In the genomic region with DNA sequence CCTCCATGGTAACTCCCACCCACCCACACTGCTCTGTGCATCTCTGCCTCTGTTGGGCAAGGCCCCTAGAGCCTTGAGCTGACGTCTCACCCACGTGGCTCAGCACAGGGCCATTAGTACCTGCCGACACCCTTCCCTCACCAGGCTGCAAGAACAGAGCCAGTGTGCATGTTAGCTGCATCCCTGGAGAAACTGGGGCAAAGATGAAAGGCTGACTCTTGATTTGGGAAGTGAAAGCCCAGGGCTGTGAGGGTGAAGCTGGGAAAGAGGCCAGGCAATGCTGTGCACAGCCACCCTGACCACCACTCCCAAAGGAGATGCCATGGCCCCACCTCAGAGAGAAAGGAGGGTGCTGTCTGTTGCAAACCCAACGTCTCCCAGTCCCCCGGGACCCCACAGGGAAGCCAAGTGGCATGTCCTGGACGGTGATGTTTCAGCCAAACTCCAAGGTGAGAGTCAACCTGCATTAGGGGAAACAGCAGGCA, we compare ENCODE assay signal across 13 cellular contexts. TPM values are rescaled to one million over a fixed set of nuclear protein-coding genes. Genes with fewer than 3 reads are reported as not detected.
DNase-seq lines count a peak whose midpoint lies in the region; ATAC-seq, FAIRE-seq and TF ChIP-seq lines count a peak whose summit lies in the region.
"Had no signal": no experiment of that assay in that cellular context is flagged by ENCODE, and none has a peak within 500 bp of the region (broad histone marks: within the 10 kb centered on the region; RNA-seq: fewer than 3 reads in every experiment).

No MANE protein-coding gene starts in this region.

- ATAC-seq in IMR-90 (ENCODE audit: low read depth) (no peak), GM19395 (IDR thresholded peaks at IDR 0.05; ENCODE audit: unreplicated experiment) (no peak)

- peak overlapping the region; percentile 72 for H3K56ac ChIP-seq in IMR-90 (ENCODE audit: extremely low read depth, insufficient read depth, low read length)

- H2BK20ac ChIP-seq in IMR-90 (ENCODE audit: low read depth, low read length), result peak overlapping the region; percentile 88

- intact Hi-C loops in IMR-90 (cut with micrococcal nuclease) (no loop called here), mammary epithelial cell (cut with micrococcal nuclease) (no loop called here)

- H3K27ac Mint-ChIP-seq in neural crest cell (ENCODE audit: unreplicated experiment), result peak overlapping the region; percentile 70

- peaks cover 26% of the 10 kb centered on the region for H3K9me1 ChIP-seq in IMR-90 (ENCODE audit: insufficient read depth, low read length)

- no peaks in the 10 kb centered on the region for H3K27me3 Mint-ChIP-seq in neural crest cell (ENCODE audit: low read depth)

- no peaks in the 10 kb centered on the region for H3K36me3 Mint-ChIP-seq in neural crest cell (ENCODE audit: low read depth)

- H3K4ac ChIP-seq in IMR-90 (ENCODE audit: low read depth, low read length), result peak overlapping the region; percentile 94

- H2AK5ac ChIP-seq in IMR-90 (ENCODE audit: low read depth, low read length), result peak overlapping the region; percentile 97

- H3K4me1 Mint-ChIP-seq in neural crest cell, result peaks cover 30% of the 10 kb centered on the region

- H3K9me3 ChIP-seq in BLaER1 (no peaks in the 10 kb centered on the region), IMR-90 (ENCODE audit: control insufficient read depth, insufficient read depth, low read length) (no peaks in the 10 kb centered on the region), mammary epithelial cell (replicated peaks; ENCODE audit: insufficient read depth, low read length) (no peaks in the 10 kb centered on the region)
- H3K9me3 ChIP-seq: thoracic aorta had no signal

- peak overlapping the region; percentile 95 for H2BK120ac ChIP-seq in IMR-90 (ENCODE audit: low read depth, low read length)

- FAIRE-seq in H54 (lab: Jason Lieb, UNC), result no peak

- H4K20me1 ChIP-seq in BLaER1 (no peaks in the 10 kb centered on the region), IMR-90 (ENCODE audit: insufficient read depth, low read length) (no peaks in the 10 kb centered on the region), mammary epithelial cell (ENCODE audit: insufficient read depth, low read length) (no peaks in the 10 kb centered on the region)

- BruUV-seq in IMR-90 (replicated peaks; lab: Mats Ljungman, UMichigan) (no TSS peak), mammary epithelial cell (replicated peaks; lab: Mats Ljungman, UMichigan) (TSS peak; percentile 49)

- no peak for TF ChIP-seq CTCF in IMR-90 (conservative IDR thresholded peaks at IDR 0.05; ENCODE audit: low read depth, low read length)
- no peak for TF ChIP-seq CTCF in mammary epithelial cell (conservative IDR thresholded peaks at IDR 0.05 in 1 of 2, IDR thresholded peaks at IDR 0.05 in 1 of 2; ENCODE audit: extremely low read depth in 1 of 2, insufficient read depth in 1 of 2, low read depth in 1 of 2, low read length in 2 of 2)
- no peak for TF ChIP-seq CTCF in neural crest cell (conservative IDR thresholded peaks at IDR 0.05)

- H3K36me3 ChIP-seq in BLaER1 (no peaks in the 10 kb centered on the region), IMR-90 (ENCODE audit: control insufficient read depth, insufficient read depth, low read length) (no peaks in the 10 kb centered on the region), mammary epithelial cell (ENCODE audit: insufficient read depth, low read length) (no peaks in the 10 kb centered on the region)
- H3K36me3 ChIP-seq: thoracic aorta had no signal

- H3K79me2 ChIP-seq in mammary epithelial cell (ENCODE audit: insufficient read depth, low read length), result no peaks in the 10 kb centered on the region

- peak overlapping the region; percentile 3 for H3K18ac ChIP-seq in IMR-90 (ENCODE audit: low read depth, low read length)

- peak overlapping the region; percentile 93 for H3K14ac ChIP-seq in IMR-90 (replicated peaks; ENCODE audit: low read depth, low read length)

- DNase-seq in IMR-90 (no peak), mammary epithelial cell (no peak), neural crest cell (ENCODE audit: low read depth, low spot score) (no peak), NCI-H748 (lab: John Stamatoyannopoulos, UW; ENCODE audit: unreplicated experiment) (no peak), KG1 (lab: John Stamatoyannopoulos, UW) (no peak), H54 (ENCODE audit: insufficient read length, low spot score) (no peak)
- DNase-seq: activated CD4-positive, alpha-beta T cell treated with anti-CD3 and anti-CD28 coated beads for 1 hour; activated gamma-delta T cell; nephron progenitor cell; stimulated activated CD4-positive, alpha-beta T cell treated with anti-CD3 and anti-CD28 coated beads, Interleukin-4, amount 100 ng/mL, for 1 hour had no signal

- H3K4me1 ChIP-seq in BLaER1, result peaks cover 55% of the 10 kb centered on the region
- H3K4me1 ChIP-seq in IMR-90 (ENCODE audit: control insufficient read depth, insufficient read depth, low read length), result peaks cover 31% of the 10 kb centered on the region
- peaks cover 52% of the 10 kb centered on the region for H3K4me1 ChIP-seq in mammary epithelial cell (ENCODE audit: insufficient read depth, low read length)

- no peak overlapping the region for H3K27ac ChIP-seq in BLaER1
- H3K27ac ChIP-seq in IMR-90 (ENCODE audit: insufficient read depth, low read length), result peak overlapping the region; percentile 72
- H3K27ac ChIP-seq in mammary epithelial cell (ENCODE audit: insufficient read depth, low read depth, low read length), result peak overlapping the region; percentile 46
- H3K27ac ChIP-seq: thoracic aorta had no signal

- H3K4me3 Mint-ChIP-seq in neural crest cell, result no peak overlapping the region
- H3K4me3 Mint-ChIP-seq: nephron progenitor cell had no signal

- dilution Hi-C loops in IMR-90 (cut with HindIII; ENCODE audit: low sequenced_read_pairs, unreplicated experiment) (no loop called here), mammary epithelial cell (cut with HindIII; ENCODE audit: low sequenced_read_pairs) (no loop called here)

- peaks cover 0 to 4% of the 10 kb centered on the region in 2 experiments; a peak in 1 of 4 replicates for H3K79me1 ChIP-seq in IMR-90 (ENCODE audit: low read depth in 1 of 2, low read length in 2 of 2)

- H4K5ac ChIP-seq in IMR-90 (ENCODE audit: low read depth, low read length), result peak overlapping the region; percentile 79

- H3K4me2 ChIP-seq in BLaER1 (peak overlapping the region; percentile 75), IMR-90 (ENCODE audit: low read depth, low read length) (no peak overlapping the region), mammary epithelial cell (ENCODE audit: insufficient read depth, low read depth, low read length) (peak overlapping the region; percentile 31)

- no peak for TF ChIP-seq RAD21 in IMR-90 (IDR thresholded peaks at IDR 0.05; ENCODE audit: low read length)

- POLR2A ChIA-PET in IMR-90 (lab: Charles Lee; ENCODE audit: unreplicated experiment), result no interaction called here

- H3K9ac ChIP-seq in BLaER1 (peak overlapping the region; percentile 32; the same call in 1 of the 2 replicates), IMR-90 (ENCODE audit: low read depth, low read length) (peak overlapping the region; percentile 28), mammary epithelial cell (ENCODE audit: insufficient read depth, low read length) (no peak overlapping the region)

- 83% methylated on average over 1 of the region's 6 CpGs; no CpG with 5 or more reads in 1 of the 2 experiments for WGBS in IMR-90 (ENCODE audit: extremely low coverage in 2 of 2, insufficient read length in 1 of 2), 2 experiments
- WGBS in mammary epithelial cell (ENCODE audit: low coverage, missing lambda C conversion rate), result 87% methylated on average over 6 of the region's 6 CpGs

- peak overlapping the region; percentile 90 for H2AK9ac ChIP-seq in IMR-90 (replicated peaks; ENCODE audit: low read depth, low read length, poor library complexity)

- H3K27me3 ChIP-seq in BLaER1 (no peaks in the 10 kb centered on the region), IMR-90 (ENCODE audit: control insufficient read depth, insufficient read depth, low read length) (no peaks in the 10 kb centered on the region), mammary epithelial cell (ENCODE audit: insufficient read depth, low read length) (no peaks in the 10 kb centered on the region)

- no peaks in the 10 kb centered on the region for H3K9me3 Mint-ChIP-seq in neural crest cell
- H3K9me3 Mint-ChIP-seq: nephron progenitor cell had no signal

- in situ Hi-C loops in IMR-90 (cut with MboI; ENCODE audit: low sequenced_read_pairs) (no loop called here), mammary epithelial cell (cut with MboI; ENCODE audit: low sequenced_read_pairs in 2 of 2) (no loop called here)

- TF ChIP-seq POLR2A in IMR-90 (IDR thresholded peaks at IDR 0.05; ENCODE audit: low read depth, low read length) (no peak), H54 (IDR thresholded peaks at IDR 0.05; ENCODE audit: low read depth, low read length) (no peak)

- H2BK5ac ChIP-seq in IMR-90 (ENCODE audit: low read depth, low read length, poor library complexity, severe bottlenecking), result peak overlapping the region; percentile 87

- H4K91ac ChIP-seq in IMR-90 (ENCODE audit: insufficient read depth, low read depth, low read length), result peak overlapping the region; percentile 97

- H4K8ac ChIP-seq in IMR-90 (ENCODE audit: low read depth in 2 of 2, low read length in 2 of 2), result peak overlapping the region; percentile 92 to 94

- H3K4me3 ChIP-seq in BLaER1 (no peak overlapping the region), IMR-90 (ENCODE audit: insufficient read depth, low read depth, low read length) (no peak overlapping the region), mammary epithelial cell (replicated peaks in 1 of 3; ENCODE audit: insufficient read depth in 1 of 3, low read depth in 2 of 3, low read length in 3 of 3) (no peak overlapping the region)
- H3K4me3 ChIP-seq: thoracic aorta had no signal

- CTCF ChIA-PET in IMR-90 (lab: Yijun Ruan, JAX) (interaction anchor here (0.8 kb wide), 1 partner anchor 126 kb away, joined by 3 read pairs; no protein-coding TSS in a partner anchor), mammary epithelial cell (lab: Charles Lee; ENCODE audit: low non-redundant PET) (no interaction called here)

- H3K23ac ChIP-seq in IMR-90 (ENCODE audit: low read depth, low read length), result peak overlapping the region; percentile 31

- H2BK15ac ChIP-seq in IMR-90 (ENCODE audit: low read depth, low read length), result peak overlapping the region; percentile 90

- H2AFZ ChIP-seq in IMR-90 (replicated peaks; ENCODE audit: low read length, poor library complexity) (peak overlapping the region; percentile 89), mammary epithelial cell (ENCODE audit: low read depth, low read length) (peak overlapping the region; percentile 63)

TF ChIP-seq in IMR-90, 13 proteins besides CTCF, POLR2A, EP300 and RAD21:
- TF ChIP-seq RFX5 (IDR thresholded peaks at IDR 0.05; ENCODE audit: low read depth, low read length) (no peak), BHLHE40 (IDR thresholded peaks at IDR 0.05; ENCODE audit: low read depth, low read length) (no peak)

RNA-seq across cellular contexts. Expression of a gene that starts 20.0 kb away (rescaled TPM):
- total RNA-seq in IMR-90 (2012; rRNA removed) (8.2 and 9.4 TPM in 2 replicates), mammary epithelial cell (10 to 100 TPM; 26.3 to 82.8 TPM), neural crest cell (16.2 and 17.3 TPM in 2 replicates)
- polyA plus RNA-seq in IMR-90 (2012; rRNA removed) (31.0 and 33.7 TPM in 2 replicates), mammary epithelial cell (75.1 TPM)
- 25.5 and 52.7 TPM in 2 replicates for polyA plus RNA-seq in IMR-90 (2012; cell fraction: cytosol; rRNA removed)
- polyA plus RNA-seq in IMR-90 (2012; cell fraction: nucleus; rRNA removed; ENCODE audit: low replicate concordance), result 18.3 and 34.8 TPM in 2 replicates
- 56.5 TPM for polyA minus RNA-seq in mammary epithelial cell
